9 cellular contexts compared by ENCODE assay signal in the genomic region with DNA sequence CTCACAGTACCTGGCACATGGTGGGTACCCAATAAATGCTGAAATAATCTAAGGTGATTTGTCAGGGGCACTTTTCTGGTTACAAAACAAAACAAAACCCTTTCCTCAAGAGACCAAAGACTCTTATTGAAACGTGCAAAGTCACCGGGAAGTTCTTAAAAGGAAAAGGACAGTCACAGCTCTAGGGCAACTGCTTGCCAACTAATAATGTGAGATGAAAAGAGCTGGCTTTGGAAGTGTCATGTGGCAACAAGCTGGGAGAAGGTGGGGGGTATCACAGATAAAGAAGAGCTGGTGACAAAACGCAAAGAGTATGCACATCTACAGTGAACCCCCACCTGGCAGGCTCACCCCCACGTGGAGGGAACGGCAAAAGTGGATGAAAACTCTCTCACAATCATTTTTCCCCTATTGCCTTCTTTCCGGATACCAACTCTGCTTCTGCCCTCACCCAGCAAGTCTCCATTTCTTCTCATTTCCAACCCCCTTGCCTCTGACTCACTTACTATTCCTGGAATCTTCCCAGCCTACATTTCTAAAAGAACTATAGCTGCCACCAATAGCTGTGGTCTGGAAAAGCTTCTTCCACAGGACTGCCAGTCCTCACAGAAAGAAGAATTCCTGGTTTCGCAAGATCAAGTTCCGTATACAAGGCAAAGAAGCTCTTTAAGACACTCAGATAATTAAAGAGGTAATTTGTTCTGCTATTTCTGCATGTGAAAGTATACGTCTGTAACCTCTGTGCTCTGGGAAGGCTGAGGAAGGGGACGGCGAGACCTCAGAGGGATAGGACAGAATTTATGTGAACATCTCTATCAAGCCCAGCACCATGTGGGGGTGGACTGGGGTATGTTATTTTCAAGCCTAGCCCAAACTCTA. TPM values are rescaled to one million over a fixed set of nuclear protein-coding genes. Genes with fewer than 3 reads are reported as not detected.
DNase-seq lines count a peak whose midpoint lies in the region; ATAC-seq lines count a peak whose summit lies in the region.
"Had no signal": no experiment of that assay in that cellular context is flagged by ENCODE, and none has a peak within 500 bp of the region (broad histone marks: within the 10 kb centered on the region; RNA-seq: fewer than 3 reads in every experiment).

No MANE protein-coding gene starts in this region.

- peak overlapping the region; percentile 62 for H3K4me3 ChIP-seq in GM23248

- in situ Hi-C loops in GM23248 (cut with MboI), result no loop called here

- peaks cover 35% of the 10 kb centered on the region for H3F3A ChIP-seq in GM23248 (ENCODE audit: insufficient read depth)

- peak overlapping the region; percentile 83 for H3K9ac ChIP-seq in GM23248

- peaks cover 34% of the 10 kb centered on the region for H3K4me1 ChIP-seq in GM23248 (ENCODE audit: insufficient read depth)

- no peak for ATAC-seq in HG02798 (IDR thresholded peaks at IDR 0.05; ENCODE audit: poor library complexity, unreplicated experiment)

- DNase-seq in GM23248 (peak; percentile 96), astrocyte of the hippocampus (ENCODE audit: low read depth, low spot score) (peak; percentile 95), inferior parietal cortex (ENCODE audit: extremely low spot score) (peak; percentile 42), stromal cell of bone marrow (ENCODE audit: low read depth) (peak; percentile 92), DMS53 treated with DMSO at 0.1 percent for 48 hours (lab: John Stamatoyannopoulos, UW; ENCODE audit: unreplicated experiment) (no peak), NCI-H1092 treated with DMSO at 0.1 percent for 48 hours (lab: John Stamatoyannopoulos, UW) (no peak)
- DNase-seq in activated CD4-positive, alpha-beta T cell treated with anti-CD3 and anti-CD28 coated beads, Interleukin-2, amount 50 U/mL, for 48 hours, result no peak

- no peaks in the 10 kb centered on the region for H3K9me2 ChIP-seq in GM23248 (ENCODE audit: insufficient read depth)

- peak overlapping the region; percentile 96 for H3K27ac ChIP-seq in GM23248
- H3K27ac ChIP-seq: VCaP had no signal

- H3K4me2 ChIP-seq in GM23248 (ENCODE audit: unreplicated experiment), result peak overlapping the region; percentile 84

- H3K9me3 ChIP-seq in GM23248 (ENCODE audit: low read depth), result no peaks in the 10 kb centered on the region

- peak overlapping the region; percentile 46 for H2AFZ ChIP-seq in GM23248

- H3K36me3 ChIP-seq in GM23248 (ENCODE audit: low read depth), result peaks cover 17% of the 10 kb centered on the region; the same call in 1 of the 2 replicates

- no peaks in the 10 kb centered on the region for H3K27me3 ChIP-seq in GM23248 (replicated peaks; ENCODE audit: insufficient read depth)

- 0 to 2% methylated on average over 11 of the region's 11 CpGs for WGBS in GM23248 (ENCODE audit: low coverage in 1 of 2, low lambda C conversion rate in 2 of 2, missing lambda C conversion rate in 2 of 2), 2 experiments

- H3K79me2 ChIP-seq in GM23248 (ENCODE audit: insufficient read depth), result peaks cover 54% of the 10 kb centered on the region

- no peaks in the 10 kb centered on the region for H4K20me1 ChIP-seq in GM23248 (ENCODE audit: insufficient read depth)

RNA-seq across cellular contexts. Expression of a gene that starts 21.8 kb away (rescaled TPM):
- 464 and 467 TPM in 2 replicates for total RNA-seq in GM23248 (2014; rRNA removed; shearing (Covaris generic))
- 568 and 585 TPM in 2 replicates for polyA plus RNA-seq in GM23248 (2016; fragmentation: Nextera tagmentation; extraction: Ambion mirVana)

RNA-seq across cellular contexts. Expression of a gene that starts 57.3 kb away (rescaled TPM):
- 78.7 and 85.0 TPM in 2 replicates for total RNA-seq in GM23248 (2014; rRNA removed; shearing (Covaris generic))
- polyA plus RNA-seq in GM23248 (2016; fragmentation: Nextera tagmentation; extraction: Ambion mirVana), result 23.7 and 27.0 TPM in 2 replicates

Comparison
In these comparisons a context has a peak if more than half of its experiments do, and no peak if none do; other contexts are left out.
1. DNase-seq: peak in GM23248 (single experiment), astrocyte of the hippocampus (single experiment), inferior parietal cortex (single experiment) and stromal cell of bone marrow (single experiment); none in activated CD4-positive, alpha-beta T cell treated with anti-CD3 and anti-CD28 coated beads, Interleukin-2, amount 50 U/mL, for 48 hours (0 of 2), DMS53 treated with DMSO at 0.1 percent for 48 hours (single experiment) and NCI-H1092 treated with DMSO at 0.1 percent for 48 hours (single experiment).